In the genomic region with DNA sequence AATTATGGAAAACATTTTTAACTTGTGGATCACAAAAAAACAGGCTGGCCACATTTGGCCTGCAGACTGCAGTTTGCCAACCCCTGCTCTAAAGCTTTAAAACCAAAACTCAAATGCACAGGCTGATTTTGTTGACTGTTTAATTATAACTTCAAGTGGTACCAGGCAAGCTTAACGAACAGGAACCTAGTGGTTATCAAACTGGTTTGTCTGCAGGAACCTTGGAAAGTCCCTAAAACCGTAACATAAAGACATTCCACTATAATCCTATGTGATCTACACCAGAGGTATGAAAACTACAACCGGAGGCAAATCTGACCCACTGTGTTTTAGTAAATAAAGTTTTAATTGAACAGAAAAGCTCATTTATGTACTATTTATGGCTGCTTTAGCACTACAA, we compare ENCODE assay signal across 8 cellular contexts. TPM values are rescaled to one million over a fixed set of nuclear protein-coding genes. Genes with fewer than 3 reads are reported as not detected.
DNase-seq lines count a peak whose midpoint lies in the region; ATAC-seq and TF ChIP-seq lines count a peak whose summit lies in the region.

No MANE protein-coding gene starts in this region.

- no peaks in the 10 kb centered on the region for H3K36me3 ChIP-seq in aorta (ENCODE audit: control insufficient read depth in 1 of 2, insufficient read depth in 2 of 2, low read length in 1 of 2)

- no peak for TF ChIP-seq CTCF in nephron (IDR thresholded peaks at IDR 0.05; ENCODE audit: unreplicated experiment in 3 of 3)

- intact Hi-C loops in aorta (cut with DNase I) = no loop called here

- H3K4me3 Mint-ChIP-seq in nephron = no peak overlapping the region

- peaks cover 49% of the 10 kb centered on the region for H3K4me1 Mint-ChIP-seq in nephron

- no peak overlapping the region for H3K4me3 ChIP-seq in aorta (ENCODE audit: low read length in 2 of 2)

- no peaks in the 10 kb centered on the region for H3K27me3 ChIP-seq in aorta (ENCODE audit: control insufficient read depth in 1 of 2, insufficient read depth in 2 of 2, low read length in 1 of 2)

- no peaks in the 10 kb centered on the region for H3K9me3 Mint-ChIP-seq in nephron

- H3K4me1 ChIP-seq in aorta (ENCODE audit: control insufficient read depth in 1 of 2, insufficient read depth in 2 of 2, low read length in 2 of 2) = peaks cover 2 to 19% of the 10 kb centered on the region in 2 donors

- no peaks in the 10 kb centered on the region for H3K27me3 Mint-ChIP-seq in nephron (ENCODE audit: low read depth)

- H3K36me3 Mint-ChIP-seq in nephron (ENCODE audit: low read depth) = peaks cover 34% of the 10 kb centered on the region

- ATAC-seq in HG02642 (IDR thresholded peaks at IDR 0.05; ENCODE audit: poor library complexity, unreplicated experiment) (peak; percentile 72), aorta (ENCODE audit: low FRiP score) (no peak), left lobe of liver (no peak)

- H3K9me3 ChIP-seq in aorta (ENCODE audit: control insufficient read depth, low read length) = no peaks in the 10 kb centered on the region

- no peak overlapping the region for H3K27ac ChIP-seq in aorta (ENCODE audit: low read depth in 1 of 2, low read length in 2 of 2)

- 47 to 50% methylated on average over 3 of the region's 3 CpGs for WGBS in aorta, 2 donors

- H3K27ac Mint-ChIP-seq in nephron = peak overlapping the region; percentile 43 to 73 (median 51)

- peak; percentile 54 for DNase-seq in DMS53 (lab: John Stamatoyannopoulos, UW)
- no peak for DNase-seq in DMS53 treated with DMSO at 0.1 percent for 48 hours (lab: John Stamatoyannopoulos, UW; ENCODE audit: unreplicated experiment)
- peak; percentile 32 for DNase-seq in RPMI7951 (ENCODE audit: low read depth)
- DNase-seq in aorta = no peak
- no peak for DNase-seq in SHP77 treated with DMSO at 0.1 percent for 48 hours (lab: John Stamatoyannopoulos, UW)
- no peak for DNase-seq in left lobe of liver (ENCODE audit: low spot score)

RNA-seq across cellular contexts. Expression of gene TBL1XR1, which starts 52.4 kb away (rescaled TPM):
- total RNA-seq in RPMI7951 (2014; rRNA removed; shearing (Covaris generic)) = 117 and 143 TPM in 2 replicates
- 100 to 1,000 TPM; 129 to 200 TPM for total RNA-seq in aorta
- 10 to 100 TPM; 19.0 to 33.6 TPM for polyA plus RNA-seq in aorta
- total RNA-seq in left lobe of liver = 57.1 TPM

Comparison
In these comparisons a context has a peak if more than half of its experiments do, and no peak if none do; other contexts are left out.
1. DNase-seq: peak in DMS53 (single experiment) and RPMI7951 (single experiment); none in DMS53 treated with DMSO at 0.1 percent for 48 hours (single experiment), aorta (0 of 2), SHP77 treated with DMSO at 0.1 percent for 48 hours (single experiment) and left lobe of liver (single experiment).